8 cellular contexts compared by ENCODE assay signal in genomic region chr1:108560430-108561144, GRCh38. TPM values are rescaled to one million over a fixed set of nuclear protein-coding genes. Genes with fewer than 3 reads are reported as not detected.
DNase-seq lines count a peak whose midpoint lies in the region; ATAC-seq and TF ChIP-seq lines count a peak whose summit lies in the region.

No MANE protein-coding gene starts in this region.

- CTCF ChIA-PET in HEK293T (lab: Yijun Ruan, JAX), result interaction anchor here (0.7 to 2.0 kb wide), 12 partner anchors 8 to 778 kb away, joined by 3 to 9 read pairs (median 4); partner anchors contain the start of gene SLC25A24

- peak in 1 of 3 donors; percentile 46 for TF ChIP-seq POLR2A in body of pancreas (IDR thresholded peaks at IDR 0.05)
- TF ChIP-seq POLR2A in spleen (IDR thresholded peaks at IDR 0.05), result peak in 1 of 3 donors; percentile 44

- H3K9me3 Mint-ChIP-seq in T-helper 2 cell treated with Interferon-gamma antibody and Interleukin-4, amounts not matched to agents 5 μg/mL and 100 μg/mL, for 36 hours, result no peaks in the 10 kb centered on the region
- no peaks in the 10 kb centered on the region for H3K9me3 Mint-ChIP-seq in immature natural killer cell

- peaks cover 29% of the 10 kb centered on the region for H3K4me1 Mint-ChIP-seq in T-helper 2 cell treated with Interferon-gamma antibody and Interleukin-4, amounts not matched to agents 5 μg/mL and 100 μg/mL, for 36 hours (ENCODE audit: low read depth)
- peaks cover 39 to 48% of the 10 kb centered on the region in 2 donors for H3K4me1 Mint-ChIP-seq in immature natural killer cell

- H3K36me3 ChIP-seq in body of pancreas (replicated peaks in 1 of 2; ENCODE audit: insufficient read depth in 1 of 2, low read depth in 2 of 2) (no peaks in the 10 kb centered on the region), spleen (no peaks in the 10 kb centered on the region)

- 11 to 31% methylated on average over 9 to 22 of the region's 22 CpGs for WGBS in body of pancreas, 2 donors
- 3 to 4% (median 3%) methylated on average over 21 to 22 of the region's 22 CpGs for WGBS in spleen, 5 donors

- H3K4me3 Mint-ChIP-seq in T-helper 2 cell treated with Interferon-gamma antibody and Interleukin-4, amounts not matched to agents 5 μg/mL and 100 μg/mL, for 36 hours, result peak overlapping the region; percentile 94
- peak overlapping the region; percentile 88 to 99 (median 95) for H3K4me3 Mint-ChIP-seq in immature natural killer cell

- H3K27me3 ChIP-seq in body of pancreas (no peaks in the 10 kb centered on the region), spleen (replicated peaks in 1 of 7) (no peaks in the 10 kb centered on the region)

- ATAC-seq in body of pancreas, result peak; percentile 16

- no peaks in the 10 kb centered on the region for H3K36me3 Mint-ChIP-seq in T-helper 2 cell treated with Interferon-gamma antibody and Interleukin-4, amounts not matched to agents 5 μg/mL and 100 μg/mL, for 36 hours (ENCODE audit: low read depth)
- H3K36me3 Mint-ChIP-seq in immature natural killer cell, result no peaks in the 10 kb centered on the region

- intact Hi-C loops in body of pancreas (cut with DNase I) (loop anchor here (10.0 kb wide), 1 partner anchor 46 kb away; no protein-coding TSS in a partner anchor), spleen (cut with DNase I; ENCODE audit: low total_unique reads) (loop anchor here (2.0 to 5.0 kb wide), 2 partner anchors 48 to 87 kb away; no protein-coding TSS in a partner anchor)

- H3K27ac ChIP-seq in body of pancreas (peak overlapping the region in 3 of 4 donors; percentile 50 to 61 (median 54)), spleen (peak overlapping the region; percentile 63 to 86 (median 82))

- peaks cover 21% of the 10 kb centered on the region for H3K4me1 ChIP-seq in body of pancreas
- H3K4me1 ChIP-seq in spleen, result peaks cover 21 to 91% (median 56%) of the 10 kb centered on the region in 6 donors

- H3K27me3 Mint-ChIP-seq in T-helper 2 cell treated with Interferon-gamma antibody and Interleukin-4, amounts not matched to agents 5 μg/mL and 100 μg/mL, for 36 hours (ENCODE audit: low read depth), result no peaks in the 10 kb centered on the region
- peaks cover 3 to 10% (median 4%) of the 10 kb centered on the region in 3 donors for H3K27me3 Mint-ChIP-seq in immature natural killer cell (ENCODE audit: low read depth in 3 of 3)

- DNase-seq in GM12864 (ENCODE audit: low read depth) (no peak), HEK293T (ENCODE audit: extremely low spot score) (peak; percentile 61), NCI-H1092 (lab: John Stamatoyannopoulos, UW) (peak; percentile 53), body of pancreas (peak; percentile 26 to 61 (median 38)), immature natural killer cell (peak in 2 of 3 donors; percentile 40), spleen (peak; percentile 89), dedifferentiated amniotic fluid mesenchymal stem cell (ENCODE audit: extremely low spot score) (no peak)
- peak; percentile 57 for DNase-seq in T-helper 2 cell treated with Interferon-gamma antibody and Interleukin-4, amounts not matched to agents 5 μg/mL and 100 μg/mL, for 36 hours (ENCODE audit: low spot score)

- H3K4me3 ChIP-seq in GM12864 (ENCODE audit: low read depth, low read length) (peak overlapping the region; percentile 56), body of pancreas (peak overlapping the region; percentile 31 to 32), spleen (peak overlapping the region; percentile 56 to 84 (median 66))

- peak overlapping the region; percentile 89 for H3K27ac Mint-ChIP-seq in T-helper 2 cell treated with Interferon-gamma antibody and Interleukin-4, amounts not matched to agents 5 μg/mL and 100 μg/mL, for 36 hours
- H3K27ac Mint-ChIP-seq in immature natural killer cell, result peak overlapping the region; percentile 93 to 96 (median 96)

- peak; percentile 29 for TF ChIP-seq CTCF in GM12864 (IDR thresholded peaks at IDR 0.05; ENCODE audit: low read depth, low read length, missing control alignments)
- no peak for TF ChIP-seq CTCF in body of pancreas (IDR thresholded peaks at IDR 0.05)
- TF ChIP-seq CTCF in spleen (IDR thresholded peaks at IDR 0.05 in 8 of 11, conservative IDR thresholded peaks at IDR 0.05 in 3 of 11), result peak in 2 of 11 experiments; percentile 10 to 18

- H3K9me3 ChIP-seq in body of pancreas (no peaks in the 10 kb centered on the region), spleen (no peaks in the 10 kb centered on the region)

- POLR2A ChIA-PET in HEK293T (lab: Yijun Ruan, JAX), result interaction anchor here (1.1 to 2.5 kb wide), 6 partner anchors 10 to 360 kb away, joined by 3 to 12 read pairs (median 6); partner anchors contain the start of genes PRPF38B and SLC25A24

TF ChIP-seq in HEK293T, 16 proteins besides CTCF, POLR2A, EP300 and RAD21:
- no peak for TF ChIP-seq ARNT (IDR thresholded peaks at IDR 0.05)
- no peak for TF ChIP-seq FOXM1 (IDR thresholded peaks at IDR 0.05; ENCODE audit: borderline replicate concordance)
- peak; percentile 19; the same call in 1 of the 2 replicates for TF ChIP-seq L3MBTL2 (conservative IDR thresholded peaks at IDR 0.05)
TF ChIP-seq in HEK293T: peak in this region for 1.

RNA-seq across cellular contexts. Expression of gene EEIG2, which starts 0.7 kb away (rescaled TPM):
- total RNA-seq in body of pancreas (1 to 10 TPM; 7.0 to 9.2 TPM), spleen (10 to 100 TPM; 17.1 to 21.1 (median 17.8) TPM)
- polyA plus RNA-seq in immature natural killer cell (1 to 10 TPM; 1.3 to 1.6 (median 1.4) TPM), spleen (1 to 10 TPM; 3.3 to 5.4 (median 4.5) TPM)

Comparison
In these comparisons a context has a peak if more than half of its experiments do, and no peak if none do; other contexts are left out.
1. DNase-seq: peak in HEK293T (single experiment), NCI-H1092 (single experiment), T-helper 2 cell treated with Interferon-gamma antibody and Interleukin-4, amounts not matched to agents 5 μg/mL and 100 μg/mL, for 36 hours (single experiment), body of pancreas (4 of 4), immature natural killer cell (2 of 3) and spleen (single experiment); none in GM12864 (single experiment) and dedifferentiated amniotic fluid mesenchymal stem cell (single experiment).
2. Peak in every context shown above with its lines, with median percentiles within 50 percentile points of each other: H3K4me3 ChIP-seq.